In the genomic region with DNA sequence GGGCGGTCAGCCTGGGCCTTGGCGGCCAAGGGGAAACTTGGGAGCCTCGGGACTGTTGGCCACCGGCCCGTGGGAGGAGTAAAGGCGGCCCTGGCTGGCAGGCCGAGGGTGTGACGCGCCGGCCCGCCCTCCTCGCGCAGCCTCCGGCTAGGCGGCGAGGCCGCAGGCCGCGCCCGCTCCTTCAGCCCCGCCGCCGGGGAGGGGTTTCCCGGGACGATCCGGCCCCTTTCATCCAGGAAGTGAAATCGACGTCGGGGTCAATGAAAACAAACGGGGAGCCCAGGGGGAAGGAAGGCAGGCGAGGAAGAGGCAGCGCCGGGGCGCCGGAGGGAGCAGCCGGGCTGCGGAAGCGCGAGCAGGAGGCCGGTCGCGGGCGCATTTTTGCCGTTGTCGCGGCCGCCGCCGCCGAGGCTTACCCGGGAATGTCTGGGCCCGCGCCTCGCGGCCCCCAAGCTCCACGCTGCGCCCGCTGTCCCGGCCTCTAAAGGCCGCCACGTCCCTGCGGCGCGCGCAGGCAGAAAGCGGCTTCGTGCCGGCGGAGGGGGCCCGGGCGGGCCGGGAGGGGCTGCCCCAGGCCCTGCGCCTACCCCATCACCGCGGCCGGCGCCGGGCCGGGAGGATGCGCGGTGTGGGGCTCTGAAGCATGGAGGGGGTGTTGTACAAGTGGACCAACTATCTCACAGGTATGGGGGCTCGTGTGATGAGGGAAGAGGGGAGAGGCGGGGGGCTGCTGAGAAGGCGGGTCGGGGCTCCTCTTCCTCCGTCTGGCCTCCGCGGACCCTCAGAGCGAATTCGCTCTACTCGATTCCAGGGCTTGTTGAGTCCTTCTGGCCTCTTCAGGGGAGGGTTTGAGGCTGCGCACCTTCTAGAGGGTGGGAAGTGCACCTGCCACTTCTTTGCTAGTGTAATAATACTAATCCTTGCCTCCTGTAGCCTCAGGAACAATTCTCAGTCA, we compare ENCODE assay signal across 8 cellular contexts. TPM values are rescaled to one million over a fixed set of nuclear protein-coding genes. Genes with fewer than 3 reads are reported as not detected.
DNase-seq lines count a peak whose midpoint lies in the region; ATAC-seq lines count a peak whose summit lies in the region.

A gene (plus strand): TSS at position 231 of the 955 bp plus-strand sequence. CDS start 413 bp downstream, at position 644.

- peak; percentile 81 to 88 for DNase-seq in AML-193 (lab: John Stamatoyannopoulos, UW)
- peak; percentile 96 for DNase-seq in NCI-H460 (ENCODE audit: extremely low read depth, low read depth)
- DNase-seq in activated CD4-positive, alpha-beta T cell treated with anti-CD3 and anti-CD28 coated beads for 24 hours (ENCODE audit: low read depth in 2 of 2): peak; percentile 53 to 73
- DNase-seq in cerebellum (ENCODE audit: low spot score): peak; percentile 95
- peak; percentile 81 for DNase-seq in kidney glomerular epithelial cell (lab: John Stamatoyannopoulos, UW)
- peak; percentile 34 to 41 for DNase-seq in stimulated activated CD4-positive, alpha-beta T cell treated with anti-CD3 and anti-CD28 coated beads, Interleukin-1b, Interleukin-23, amount 100 ng/mL, for 1 hour (ENCODE audit: low read depth in 2 of 2)

- ATAC-seq in GM19043 (IDR thresholded peaks at IDR 0.05; ENCODE audit: low read depth, unreplicated experiment) (peak; percentile 53), HG03354 (IDR thresholded peaks at IDR 0.05; ENCODE audit: poor library complexity, severe bottlenecking, unreplicated experiment) (peak; percentile 59)

RNA-seq across cellular contexts. Expression of the gene that starts here (rescaled TPM):
- total RNA-seq in NCI-H460 (2014; rRNA removed; shearing (Covaris generic)): 11.7 and 22.6 TPM in 2 replicates
- 6.1 and 10.2 TPM in 2 replicates for polyA plus RNA-seq in NCI-H460 (2014; cell fraction: nucleus; rRNA removed)
- 15.2 TPM for total RNA-seq in cerebellum

Comparison
In these comparisons a context has a peak if more than half of its experiments do, and no peak if none do; other contexts are left out.
1. Peak in every context shown above with its lines: DNase-seq and ATAC-seq.
2. DNase-seq: peak in every context shown above with its lines; median percentile 96 in NCI-H460; 95 in cerebellum; 84 in AML-193; 81 in kidney glomerular epithelial cell; 63 in activated CD4-positive, alpha-beta T cell treated with anti-CD3 and anti-CD28 coated beads for 24 hours; 38 in stimulated activated CD4-positive, alpha-beta T cell treated with anti-CD3 and anti-CD28 coated beads, Interleukin-1b, Interleukin-23, amount 100 ng/mL, for 1 hour.